Comparison of ENCODE assay signal across 16 cellular contexts in genomic region chr1:59113876-59114457, GRCh38.
DNase-seq lines count a peak whose midpoint lies in the region; FAIRE-seq and TF ChIP-seq lines count a peak whose summit lies in the region.
"Had no signal": no experiment of that assay in that cellular context is flagged by ENCODE, and none has a peak within 500 bp of the region (broad histone marks: within the 10 kb centered on the region; RNA-seq: fewer than 3 reads in every experiment).

No MANE protein-coding gene starts in this region.

- H3K79me2 ChIP-seq in PC-9 (ENCODE audit: low read depth): no peaks in the 10 kb centered on the region

- H3K27me3 ChIP-seq in esophagus muscularis mucosa (no peaks in the 10 kb centered on the region), PC-9 (ENCODE audit: insufficient read depth, low read depth) (no peaks in the 10 kb centered on the region), BE2C (no peaks in the 10 kb centered on the region)
- H3K27me3 ChIP-seq: BLaER1 treated with 17β-estradiol and CSF1 and Interleukin-3, amounts not matched to agents 10 nM and 100 nM had no signal

- intact Hi-C loops in esophagus muscularis mucosa (cut with DNase I) (no loop called here), PC-9 (cut with micrococcal nuclease; ENCODE audit: unreplicated experiment) (no loop called here)

- H3F3A ChIP-seq in PC-9 (ENCODE audit: insufficient read depth, low read depth): no peaks in the 10 kb centered on the region

- DNase-seq in NCI-H1092 treated with DMSO at 0.1 percent for 48 hours (lab: John Stamatoyannopoulos, UW): peak; percentile 8
- DNase-seq in NCI-H1092 (lab: John Stamatoyannopoulos, UW): no peak
- no peak for DNase-seq in GM12891 (ENCODE audit: insufficient read length, low spot score)
- DNase-seq in NCI-H69 (lab: John Stamatoyannopoulos, UW): peak; percentile 82
- DNase-seq in esophagus muscularis mucosa (ENCODE audit: extremely low spot score): peak; percentile 70
- DNase-seq in PC-9: no peak
- no peak for DNase-seq in NCI-H226
- DNase-seq in BE2C: no peak
- DNase-seq: H7, NCI-H1930, NCI-H345, NCI-H82, SIG-M5, SW 1271 had no signal

- TF ChIP-seq EP300 in esophagus muscularis mucosa (IDR thresholded peaks at IDR 0.05): no peak

- CTCF ChIA-PET in PC-9 (lab: Charles Lee): no interaction called here

- peak; percentile 26 for FAIRE-seq in GM12891 (lab: Jason Lieb, UNC)
- FAIRE-seq: A204.1 had no signal

- H3K4me2 ChIP-seq in PC-9: no peak overlapping the region
- H3K4me2 ChIP-seq: BLaER1 treated with 17β-estradiol and CSF1 and Interleukin-3, amounts not matched to agents 10 nM and 100 nM had no signal

- no TSS peak for BruUV-seq in PC-9 (replicated peaks; lab: Mats Ljungman, UMichigan)

- H4K20me1 ChIP-seq in PC-9 (ENCODE audit: insufficient read depth): no peaks in the 10 kb centered on the region
- H4K20me1 ChIP-seq: BLaER1 treated with 17β-estradiol and CSF1 and Interleukin-3, amounts not matched to agents 10 nM and 100 nM had no signal

- H3K9me2 ChIP-seq in PC-9 (ENCODE audit: insufficient read depth): no peaks in the 10 kb centered on the region

- TF ChIP-seq POLR2A in GM12891 (IDR thresholded peaks at IDR 0.05; ENCODE audit: low read depth, low read length) (no peak), esophagus muscularis mucosa (IDR thresholded peaks at IDR 0.05; ENCODE audit: low read depth) (no peak)

- 80% methylated on average over 1 of the region's 1 CpG for WGBS in esophagus muscularis mucosa

- H2AFZ ChIP-seq in PC-9: no peak overlapping the region

- H3K4me1 ChIP-seq in esophagus muscularis mucosa (no peaks in the 10 kb centered on the region), PC-9 (replicated peaks; ENCODE audit: insufficient read depth) (no peaks in the 10 kb centered on the region), BE2C (no peaks in the 10 kb centered on the region)

- POLR2A ChIA-PET in PC-9 (lab: Charles Lee; ENCODE audit: unreplicated experiment): no interaction called here

- TF ChIP-seq CTCF in esophagus muscularis mucosa (IDR thresholded peaks at IDR 0.05) (no peak), PC-9 (conservative IDR thresholded peaks at IDR 0.05) (no peak), BE2C (IDR thresholded peaks at IDR 0.05; ENCODE audit: low read depth, low read length) (no peak)

- H3K9me3 ChIP-seq in esophagus muscularis mucosa (no peaks in the 10 kb centered on the region), PC-9 (ENCODE audit: insufficient read depth, low read depth) (no peaks in the 10 kb centered on the region; the same call in 1 of the 2 replicates), BE2C (no peaks in the 10 kb centered on the region)
- H3K9me3 ChIP-seq: BLaER1 treated with 17β-estradiol and CSF1 and Interleukin-3, amounts not matched to agents 10 nM and 100 nM had no signal

- no peak overlapping the region for H3K27ac ChIP-seq in esophagus muscularis mucosa (replicated peaks in 1 of 4)
- H3K27ac ChIP-seq in PC-9: no peak overlapping the region
- H3K27ac ChIP-seq: BLaER1 treated with 17β-estradiol and CSF1 and Interleukin-3, amounts not matched to agents 10 nM and 100 nM had no signal

- H3K36me3 ChIP-seq in esophagus muscularis mucosa (no peaks in the 10 kb centered on the region), PC-9 (ENCODE audit: low read depth) (no peaks in the 10 kb centered on the region), BE2C (no peaks in the 10 kb centered on the region)
- H3K36me3 ChIP-seq: BLaER1 treated with 17β-estradiol and CSF1 and Interleukin-3, amounts not matched to agents 10 nM and 100 nM had no signal

- H3K4me3 ChIP-seq in esophagus muscularis mucosa: no peak overlapping the region
- no peak overlapping the region for H3K4me3 ChIP-seq in PC-9
- H3K4me3 ChIP-seq in BE2C (ENCODE audit: low read depth, low read length): no peak overlapping the region
- H3K4me3 ChIP-seq: BLaER1 treated with 17β-estradiol and CSF1 and Interleukin-3, amounts not matched to agents 10 nM and 100 nM had no signal

TF ChIP-seq in GM12891, 5 proteins besides CTCF, POLR2A, EP300 and RAD21:
- no peak for TF ChIP-seq POLR2AphosphoS5 (IDR thresholded peaks at IDR 0.05; ENCODE audit: low read depth, low read length)
- no peak for TF ChIP-seq PAX5 (IDR thresholded peaks at IDR 0.05; ENCODE audit: insufficient read depth, low read length, severe bottlenecking)
- TF ChIP-seq SPI1 (IDR thresholded peaks at IDR 0.05; ENCODE audit: low read depth, low read length): no peak

Comparison
In these comparisons a context has a peak if more than half of its experiments do, and no peak if none do; other contexts are left out.
1. DNase-seq: peak in NCI-H1092 treated with DMSO at 0.1 percent for 48 hours (single experiment), NCI-H69 (single experiment) and esophagus muscularis mucosa (single experiment); none in NCI-H1092 (single experiment), GM12891 (single experiment), PC-9 (0 of 2), NCI-H226 (single experiment) and BE2C (single experiment).